In genomic region chr2:46776687-46777327, GRCh38 we compare ENCODE assay signal across 8 cellular contexts.
DNase-seq lines count a peak whose midpoint lies in the region; ATAC-seq and TF ChIP-seq lines count a peak whose summit lies in the region.

No MANE protein-coding gene starts in this region.

- no peaks in the 10 kb centered on the region for H3K79me2 ChIP-seq in KMS-11 (ENCODE audit: insufficient read depth, low read depth)

- H2AFZ ChIP-seq in KMS-11 (ENCODE audit: low read depth), result no peak overlapping the region

- intact Hi-C loops in left lung (cut with DNase I), result no loop called here

- H3K36me3 ChIP-seq in KMS-11 (ENCODE audit: insufficient read depth) (no peaks in the 10 kb centered on the region), left lung (no peaks in the 10 kb centered on the region)

- no peak overlapping the region for H3K4me3 ChIP-seq in KMS-11 (IDR thresholded peaks at IDR 0.05; ENCODE audit: insufficient read depth, low read depth, low read length)
- H3K4me3 ChIP-seq in left lung, result no peak overlapping the region

- H3K27me3 ChIP-seq in KMS-11 (ENCODE audit: insufficient read depth, low read depth) (no peaks in the 10 kb centered on the region), left lung (no peaks in the 10 kb centered on the region)

- H4K20me1 ChIP-seq in KMS-11 (ENCODE audit: insufficient read depth), result no peaks in the 10 kb centered on the region

- H3K4me1 ChIP-seq in KMS-11 (ENCODE audit: low read depth, poor library complexity, severe bottlenecking) (no peaks in the 10 kb centered on the region), left lung (peaks cover 0 to 17% of the 10 kb centered on the region in 2 donors)

- peak; percentile 80 for DNase-seq in EH (ENCODE audit: low read depth)
- DNase-seq in SW 1271 (lab: John Stamatoyannopoulos, UW), result peak; percentile 38 to 61
- DNase-seq in brain pericyte (ENCODE audit: low read depth, low spot score), result peak; percentile 18
- peak in 1 of 2 donors; percentile 60 for DNase-seq in left lung
- DNase-seq in stimulated activated CD8-positive, alpha-beta memory T cell treated with anti-CD3 and anti-CD28 coated beads, Interleukin-2, amount 100 ng/mL, for 48 hours (ENCODE audit: low read depth in 2 of 2), result peak; percentile 37 to 44

- no peak overlapping the region for H3K4me2 ChIP-seq in KMS-11

- peak; percentile 68 for ATAC-seq in left lung
- no peak for ATAC-seq in HG03342 (IDR thresholded peaks at IDR 0.05; ENCODE audit: unreplicated experiment)
- ATAC-seq in HG02870 (IDR thresholded peaks at IDR 0.05; ENCODE audit: unreplicated experiment), result no peak

- H3K27ac ChIP-seq in KMS-11 (no peak overlapping the region), left lung (no peak overlapping the region)

- H3K9me3 ChIP-seq in left lung, result no peaks in the 10 kb centered on the region

- TF ChIP-seq CTCF in KMS-11 (conservative IDR thresholded peaks at IDR 0.05; ENCODE audit: low read depth, low read length) (peak; percentile 83), left lung (IDR thresholded peaks at IDR 0.05) (peak; percentile 46 to 60)

- no peak overlapping the region for H3K9ac ChIP-seq in KMS-11
